8 cellular contexts compared by ENCODE assay signal in genomic region chr20:44911264-44911921, GRCh38. TPM values are rescaled to one million over a fixed set of nuclear protein-coding genes. Genes with fewer than 3 reads are reported as not detected.
DNase-seq lines count a peak whose midpoint lies in the region; ATAC-seq and TF ChIP-seq lines count a peak whose summit lies in the region.

No MANE protein-coding gene starts in this region.

- DNase-seq in NCI-H1105 treated with DMSO at 0.1 percent for 48 hours (lab: John Stamatoyannopoulos, UW), result peak; percentile 3
- DNase-seq in NCI-H1105 (lab: John Stamatoyannopoulos, UW), result no peak
- peak; percentile 43 for DNase-seq in MV-4-11 (lab: John Stamatoyannopoulos, UW)
- peak; percentile 27 for DNase-seq in activated CD4-positive, alpha-beta T cell treated with anti-CD3 and anti-CD28 coated beads for 1 hour
- DNase-seq in effector memory CD8-positive, alpha-beta T cell, result peak; percentile 13 to 19 (median 13)
- peak in 3 of 5 donors; percentile 28 to 51 (median 31) for DNase-seq in ovary
- DNase-seq in epidermal melanocyte (ENCODE audit: insufficient read length, low spot score), result no peak

- H3K4me3 Mint-ChIP-seq in effector memory CD8-positive, alpha-beta T cell, result peak overlapping the region in 1 of 2 donors; percentile 37

- no peak for ATAC-seq in effector memory CD8-positive, alpha-beta T cell (replicated peaks)
- ATAC-seq in GM18498 (IDR thresholded peaks at IDR 0.05; ENCODE audit: unreplicated experiment), result no peak

- no peak for TF ChIP-seq EP300 in ovary (IDR thresholded peaks at IDR 0.05)

- H3K27me3 Mint-ChIP-seq in effector memory CD8-positive, alpha-beta T cell, result no peaks in the 10 kb centered on the region

- no peak for TF ChIP-seq POLR2A in ovary (IDR thresholded peaks at IDR 0.05)

- no peak overlapping the region for H3K27ac Mint-ChIP-seq in effector memory CD8-positive, alpha-beta T cell

- TF ChIP-seq CTCF in ovary (IDR thresholded peaks at IDR 0.05), result no peak

- no peaks in the 10 kb centered on the region for H3K9me3 ChIP-seq in ovary

- H3K27me3 ChIP-seq in ovary, result no peaks in the 10 kb centered on the region

- no peaks in the 10 kb centered on the region for H3K9me3 Mint-ChIP-seq in effector memory CD8-positive, alpha-beta T cell

- H3K36me3 Mint-ChIP-seq in effector memory CD8-positive, alpha-beta T cell (ENCODE audit: insufficient read depth), result peaks cover 28% of the 10 kb centered on the region

- H3K27ac ChIP-seq in ovary, result no peak overlapping the region

- no peak overlapping the region for H3K4me3 ChIP-seq in ovary

- H3K4me1 Mint-ChIP-seq in effector memory CD8-positive, alpha-beta T cell (ENCODE audit: low read depth in 2 of 2), result peaks cover 5 to 14% of the 10 kb centered on the region in 2 donors

- intact Hi-C loops in ovary (cut with DNase I), result no loop called here

- no peaks in the 10 kb centered on the region for H3K4me1 ChIP-seq in ovary (ENCODE audit: insufficient read depth)

- WGBS in ovary, 3 donors, result 72 to 75% (median 73%) methylated on average over 21 of the region's 21 CpGs

- H3K36me3 ChIP-seq in ovary, result no peaks in the 10 kb centered on the region

RNA-seq across cellular contexts. Expression of gene PABPC1L, which starts 1.5 kb away (rescaled TPM):
- 10 to 100 TPM; 17.9 to 34.9 (median 22.9) TPM for total RNA-seq in ovary
- polyA plus RNA-seq in ovary, result 10 to 100 TPM; 13.3 to 19.0 TPM

RNA-seq across cellular contexts. Expression of gene YWHAB, which starts 25.9 kb away (rescaled TPM):
- total RNA-seq in ovary, result 100 to 1,000 TPM in 5 of 7 donors, 10 to 100 TPM in 2; 55.1 to 153 (median 117) TPM
- 100 to 1,000 TPM in 1 of 2 donors, 10 to 100 TPM in 1; 70.1 to 252 TPM for polyA plus RNA-seq in ovary

RNA-seq across cellular contexts. Expression of gene TOMM34, which starts 48.8 kb away (rescaled TPM):
- total RNA-seq in ovary, result 10 to 100 TPM; 12.3 to 39.8 (median 26.2) TPM
- polyA plus RNA-seq in ovary, result 10 to 100 TPM; 20.1 to 60.7 TPM

RNA-seq across cellular contexts. Expression of gene STK4, which starts 54.9 kb away (rescaled TPM):
- total RNA-seq in ovary, result 10 to 100 TPM; 17.3 to 27.5 (median 19.6) TPM
- 10 to 100 TPM in 1 of 2 donors, 1 to 10 TPM in 1; 8.3 to 25.9 TPM for polyA plus RNA-seq in ovary

Comparison
In these comparisons a context has a peak if more than half of its experiments do, and no peak if none do; other contexts are left out.
1. DNase-seq: peak in NCI-H1105 treated with DMSO at 0.1 percent for 48 hours (single experiment), MV-4-11 (single experiment), activated CD4-positive, alpha-beta T cell treated with anti-CD3 and anti-CD28 coated beads for 1 hour (single experiment), effector memory CD8-positive, alpha-beta T cell (3 of 3) and ovary (3 of 5); none in NCI-H1105 (single experiment) and epidermal melanocyte (single experiment).